Comparison of ENCODE assay signal across 23 cellular contexts in genomic region chr5:84080908-84081307, GRCh38.
"Had no signal": no experiment of that assay in that cellular context is flagged by ENCODE, and none has a peak within 500 bp of the region (broad histone marks: within the 10 kb centered on the region; RNA-seq: fewer than 3 reads in every experiment).

No MANE protein-coding gene starts in this region.

- H3K4me3 ChIP-seq: adrenal gland, prostate gland, skin epidermis, thyroid gland, uterus had no signal

- H3K27ac ChIP-seq: adrenal gland, prostate gland, skin epidermis, thyroid gland, uterus, VCaP had no signal

- H3K27me3 Mint-ChIP-seq: activated CD4-positive, alpha-beta memory T cell treated with anti-CD3 and anti-CD28 coated beads for 36 hours; activated naive CD4-positive, alpha-beta T cell treated with anti-CD3 and anti-CD28 coated beads, Interleukin-2, amount 50 U/mL, for 24 hours; activated T-cell treated with anti-CD3 and anti-CD28 coated beads, Interleukin-2, amount 50 U/mL, for 24 hours; stimulated activated naive B cell treated with anti-CD40 and anti-IgM and Interleukin-4, amounts not matched to agents 10 μg/mL and 1 μg/mL and 100 μg/mL, for 72 hours had no signal

- H3K4me1 ChIP-seq: adrenal gland, prostate gland, thyroid gland, uterus had no signal

- H3K36me3 ChIP-seq: adrenal gland, prostate gland, thyroid gland, uterus had no signal

- H3K9me3 Mint-ChIP-seq: activated CD4-positive, alpha-beta memory T cell treated with anti-CD3 and anti-CD28 coated beads for 36 hours; nephron had no signal

- H3K36me3 Mint-ChIP-seq: activated CD4-positive, alpha-beta memory T cell treated with anti-CD3 and anti-CD28 coated beads for 36 hours; activated naive CD4-positive, alpha-beta T cell treated with anti-CD3 and anti-CD28 coated beads, Interleukin-2, amount 50 U/mL, for 24 hours; stimulated activated naive B cell treated with anti-CD40 and anti-IgM and Interleukin-4, amounts not matched to agents 10 μg/mL and 1 μg/mL and 100 μg/mL, for 72 hours had no signal

- ATAC-seq: right cardiac atrium; stimulated activated naive B cell treated with anti-CD40 and anti-IgM and Interleukin-4, amounts not matched to agents 10 μg/mL and 1 μg/mL and 100 μg/mL, for 72 hours had no signal

- H3K4me1 Mint-ChIP-seq: activated naive CD4-positive, alpha-beta T cell treated with anti-CD3 and anti-CD28 coated beads, Interleukin-2, amount 50 U/mL, for 24 hours; nephron; stimulated activated naive B cell treated with anti-CD40 and anti-IgM and Interleukin-4, amounts not matched to agents 10 μg/mL and 1 μg/mL and 100 μg/mL, for 72 hours had no signal

- H3K27ac Mint-ChIP-seq: activated CD4-positive, alpha-beta memory T cell treated with anti-CD3 and anti-CD28 coated beads for 36 hours; activated naive CD4-positive, alpha-beta T cell treated with anti-CD3 and anti-CD28 coated beads, Interleukin-2, amount 50 U/mL, for 24 hours; activated T-cell treated with anti-CD3 and anti-CD28 coated beads, Interleukin-2, amount 50 U/mL, for 24 hours; nephron; stimulated activated naive B cell treated with anti-CD40 and anti-IgM and Interleukin-4, amounts not matched to agents 10 μg/mL and 1 μg/mL and 100 μg/mL, for 72 hours had no signal

- H3K27me3 ChIP-seq: adrenal gland, thyroid gland, uterus had no signal

- H3K4me3 Mint-ChIP-seq: activated CD4-positive, alpha-beta memory T cell treated with anti-CD3 and anti-CD28 coated beads for 36 hours; activated naive CD4-positive, alpha-beta T cell treated with anti-CD3 and anti-CD28 coated beads, Interleukin-2, amount 50 U/mL, for 24 hours; activated T-cell treated with anti-CD3 and anti-CD28 coated beads, Interleukin-2, amount 50 U/mL, for 24 hours; nephron; stimulated activated naive B cell treated with anti-CD40 and anti-IgM and Interleukin-4, amounts not matched to agents 10 μg/mL and 1 μg/mL and 100 μg/mL, for 72 hours had no signal

- DNase-seq: activated CD4-positive, alpha-beta memory T cell treated with anti-CD3 and anti-CD28 coated beads for 36 hours; activated effector memory CD4-positive, alpha-beta T cell treated with anti-CD3 and anti-CD28 coated beads, Interleukin-2, amount 50 U/mL, for 16 hours; activated T-cell treated with anti-CD3 and anti-CD28 coated beads, Interleukin-2, amount 50 U/mL, for 24 hours; adrenal gland; central memory CD4-positive, alpha-beta T cell; cortex of kidney; effector CD4-positive, alpha-beta T cell; foreskin fibroblast; kidney glomerular epithelial cell; mesendoderm; occipital lobe; right cardiac atrium; stimulated activated CD4-positive, alpha-beta T cell treated with anti-CD3 and anti-CD28 coated beads, Interleukin-15, amount 100 ng/mL, for 24 hours; stimulated activated CD4-positive, alpha-beta T cell treated with anti-CD3 and anti-CD28 coated beads, Interleukin-4, amount 100 ng/mL, for 1 hour; stimulated activated naive B cell treated with anti-CD40 and anti-IgM and Interleukin-4, amounts not matched to agents 10 μg/mL and 1 μg/mL and 100 μg/mL, for 72 hours; T1000; thyroid gland; uterus had no signal

- H3K9me3 ChIP-seq: adrenal gland, prostate gland, thyroid gland, uterus had no signal
